1 cellular context compared by ENCODE assay signal in genomic region chr5:148807845-148808244, GRCh38.
TF ChIP-seq lines count a peak whose summit lies in the region.

No MANE protein-coding gene starts in this region.

TF ChIP-seq in IMR-90, 13 proteins besides CTCF, POLR2A, EP300 and RAD21:
- TF ChIP-seq RCOR1 (IDR thresholded peaks at IDR 0.05; ENCODE audit: insufficient replicate concordance, low read length) (no peak), MAFK (IDR thresholded peaks at IDR 0.05; ENCODE audit: low read depth, low read length) (peak; percentile 99)
